Comparison of ENCODE assay signal across 16 cellular contexts in the genomic region with DNA sequence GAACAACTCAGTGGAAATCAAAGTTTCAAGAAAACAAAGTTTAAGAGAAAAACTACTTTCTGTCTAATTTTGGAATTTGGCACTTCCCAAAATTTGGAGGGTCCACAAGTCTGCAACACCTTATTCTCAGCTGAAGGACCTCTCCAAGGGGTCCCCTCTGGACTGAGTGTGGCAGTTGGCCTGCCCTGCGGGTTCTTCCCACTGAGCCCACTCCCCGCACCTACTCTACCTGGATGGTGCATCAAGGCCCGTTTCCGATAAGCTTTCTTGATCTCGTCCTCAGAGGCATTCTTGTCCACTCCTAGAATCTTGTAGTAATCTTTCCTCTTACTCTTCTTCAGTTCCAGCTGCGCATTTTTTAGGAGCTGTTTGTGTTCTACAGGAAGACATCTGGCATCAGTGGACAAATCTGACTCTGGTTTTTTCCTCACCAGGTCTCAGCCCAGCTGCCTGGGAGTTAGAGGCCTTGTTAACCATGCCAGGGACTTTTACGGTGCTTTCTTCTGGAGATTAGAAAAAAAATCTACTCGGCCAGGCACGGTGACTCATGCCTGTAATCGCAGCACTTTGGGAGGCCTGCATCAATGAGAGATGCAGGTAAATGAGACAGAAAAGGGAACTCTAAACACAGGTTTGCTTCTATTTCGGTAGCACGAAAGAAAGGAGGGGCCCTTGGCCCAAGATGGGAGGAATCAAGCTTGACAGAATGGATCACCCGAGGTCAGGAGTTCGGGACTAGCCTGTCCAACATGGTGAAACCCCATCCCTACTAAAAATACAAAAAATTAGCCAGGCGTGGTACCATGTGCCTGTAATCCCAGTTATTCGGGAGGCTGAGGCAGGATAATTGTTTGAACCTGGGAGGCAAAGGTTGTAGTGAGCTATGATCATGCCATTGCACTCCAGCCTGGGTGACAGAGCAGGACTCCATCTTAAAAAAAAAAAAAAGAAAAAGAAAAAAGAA. TPM values are rescaled to one million over a fixed set of nuclear protein-coding genes. Genes with fewer than 3 reads are reported as not detected.
A peak's percentile ranks its signal among the peaks of the same experiment; 100 is the strongest.
DNase-seq lines count a peak whose midpoint lies in the region; ATAC-seq, FAIRE-seq and TF ChIP-seq lines count a peak whose summit lies in the region.
"Had no signal": no experiment of that assay in that cellular context is flagged by ENCODE, and none has a peak within 500 bp of the region (broad histone marks: within the 10 kb centered on the region; RNA-seq: fewer than 3 reads in every experiment).

No MANE protein-coding gene starts in this region.

- intact Hi-C loops in dorsolateral prefrontal cortex (cut with DNase I) (no loop called here), right cardiac atrium (cut with DNase I) (no loop called here), Calu3 (cut with micrococcal nuclease; ENCODE audit: unreplicated experiment) (no loop called here)
- intact Hi-C loops in activated CD8-positive, alpha-beta T cell treated with anti-CD3 and anti-CD28 coated beads for 36 hours (cut with micrococcal nuclease): no loop called here

- ATAC-seq in right cardiac atrium: no peak
- no peak for ATAC-seq in activated CD8-positive, alpha-beta T cell treated with anti-CD3 and anti-CD28 coated beads for 36 hours
- ATAC-seq: left cardiac atrium, T-cell had no signal

- H3K4me3 ChIP-seq in dorsolateral prefrontal cortex: no peak overlapping the region
- no peak overlapping the region for H3K4me3 ChIP-seq in mesodermal cell (ENCODE audit: extremely low read depth, insufficient read depth, low read length, poor library complexity, severe bottlenecking)
- H3K4me3 ChIP-seq in right cardiac atrium (ENCODE audit: low read length): no peak overlapping the region
- H3K4me3 ChIP-seq: esophagus muscularis mucosa had no signal

- H3K27me3 Mint-ChIP-seq in IgD-negative memory B cell (no peaks in the 10 kb centered on the region), Calu3 (ENCODE audit: unreplicated experiment) (no peaks in the 10 kb centered on the region)
- H3K27me3 Mint-ChIP-seq in activated CD8-positive, alpha-beta T cell treated with anti-CD3 and anti-CD28 coated beads for 36 hours: no peaks in the 10 kb centered on the region
- H3K27me3 Mint-ChIP-seq: CD8-positive, alpha-beta memory T cell; T-cell had no signal

- CTCF ChIA-PET in Calu3 (lab: Charles Lee): interaction anchor here (0.6 to 1.3 kb wide), 3 partner anchors 35 to 564 kb away, joined by 3 read pairs; partner anchors contain the start of gene DNAJC7
- CTCF ChIA-PET in activated CD8-positive, alpha-beta T cell treated with anti-CD3 and anti-CD28 coated beads for 36 hours (lab: Charles Lee): interaction anchor here (1.1 to 2.6 kb wide), 2 partner anchors 20 to 23 kb away, joined by 3 to 8 read pairs; no protein-coding TSS in a partner anchor

- H3K9me3 ChIP-seq in mesodermal cell (ENCODE audit: control insufficient read depth, low read length) (no peaks in the 10 kb centered on the region), right cardiac atrium (ENCODE audit: control insufficient read depth, low read length) (no peaks in the 10 kb centered on the region)
- H3K9me3 ChIP-seq: esophagus muscularis mucosa had no signal

- peaks cover 93% of the 10 kb centered on the region for H3K36me3 ChIP-seq in mesodermal cell (ENCODE audit: control insufficient read depth, insufficient read depth, low read length)

- H3K4me1 ChIP-seq in mesodermal cell (ENCODE audit: control insufficient read depth, insufficient read depth, low read length, poor library complexity, severe bottlenecking): no peaks in the 10 kb centered on the region
- H3K4me1 ChIP-seq in right cardiac atrium (ENCODE audit: control insufficient read depth, insufficient read depth, low read length): no peaks in the 10 kb centered on the region
- H3K4me1 ChIP-seq: parathyroid adenoma had no signal

- H3K27ac ChIP-seq in dorsolateral prefrontal cortex: peak overlapping the region in 56 of 59 donors; percentile 4 to 100 (median 70)
- peak overlapping the region; percentile 30 for H3K27ac ChIP-seq in mesodermal cell (ENCODE audit: low read depth, low read length, severe bottlenecking)
- no peak overlapping the region for H3K27ac ChIP-seq in right cardiac atrium (ENCODE audit: low read length)
- H3K27ac ChIP-seq: KMS-11, parathyroid adenoma had no signal

- no peak for TF ChIP-seq POLR2A in H54 (IDR thresholded peaks at IDR 0.05; ENCODE audit: low read depth, low read length)

- TF ChIP-seq CTCF in dorsolateral prefrontal cortex (IDR thresholded peaks at IDR 0.05 in 54 of 56, conservative IDR thresholded peaks at IDR 0.05 in 2 of 56; ENCODE audit: low read depth in 1 of 56, partially characterized antibody in 56 of 56) (no peak), Calu3 (IDR thresholded peaks at IDR 0.05; ENCODE audit: unreplicated experiment) (no peak)
- TF ChIP-seq CTCF in activated CD8-positive, alpha-beta T cell treated with anti-CD3 and anti-CD28 coated beads for 36 hours (IDR thresholded peaks at IDR 0.05): no peak

- peaks cover 9% of the 10 kb centered on the region for H3K36me3 Mint-ChIP-seq in IgD-negative memory B cell
- peaks cover 97% of the 10 kb centered on the region for H3K36me3 Mint-ChIP-seq in Calu3 (ENCODE audit: insufficient read depth, unreplicated experiment)
- peaks cover 53% of the 10 kb centered on the region for H3K36me3 Mint-ChIP-seq in activated CD8-positive, alpha-beta T cell treated with anti-CD3 and anti-CD28 coated beads for 36 hours (ENCODE audit: low read depth)

- H3K4me1 Mint-ChIP-seq in IgD-negative memory B cell (peaks cover 6 to 9% (median 9%) of the 10 kb centered on the region in 3 donors), Calu3 (ENCODE audit: low read depth, unreplicated experiment) (peaks cover 12% of the 10 kb centered on the region)
- H3K4me1 Mint-ChIP-seq in activated CD8-positive, alpha-beta T cell treated with anti-CD3 and anti-CD28 coated beads for 36 hours (ENCODE audit: low read depth): peaks cover 3% of the 10 kb centered on the region

- H3K27ac Mint-ChIP-seq in IgD-negative memory B cell (peak overlapping the region; percentile 39 to 64 (median 64)), Calu3 (ENCODE audit: unreplicated experiment) (no peak overlapping the region)
- no peak overlapping the region for H3K27ac Mint-ChIP-seq in activated CD8-positive, alpha-beta T cell treated with anti-CD3 and anti-CD28 coated beads for 36 hours

- H3K27me3 ChIP-seq in dorsolateral prefrontal cortex (no peaks in the 10 kb centered on the region), right cardiac atrium (ENCODE audit: control insufficient read depth, insufficient read depth) (no peaks in the 10 kb centered on the region)
- H3K27me3 ChIP-seq: esophagus muscularis mucosa had no signal

- H3K4me3 Mint-ChIP-seq in IgD-negative memory B cell: no peak overlapping the region
- no peak overlapping the region for H3K4me3 Mint-ChIP-seq in Calu3 (ENCODE audit: low read depth, unreplicated experiment)
- no peak overlapping the region for H3K4me3 Mint-ChIP-seq in activated CD8-positive, alpha-beta T cell treated with anti-CD3 and anti-CD28 coated beads for 36 hours
- H3K4me3 Mint-ChIP-seq: T-cell had no signal

- DNase-seq in A172 (ENCODE audit: low spot score) (peak; percentile 71), dorsolateral prefrontal cortex (peak in 4 of 10 donors; percentile 16 to 41 (median 26)), H54 (ENCODE audit: insufficient read length, low spot score) (no peak), right cardiac atrium (no peak), Calu3 (no peak)
- DNase-seq in activated CD8-positive, alpha-beta T cell treated with anti-CD3 and anti-CD28 coated beads for 36 hours: no peak
- DNase-seq: CD8-positive, alpha-beta memory T cell; left cardiac atrium; NCI-H1105; T-cell; WERI-Rb-1 had no signal

- H3K9me3 Mint-ChIP-seq in IgD-negative memory B cell: no peaks in the 10 kb centered on the region
- H3K9me3 Mint-ChIP-seq in Calu3 (ENCODE audit: low read depth, unreplicated experiment): no peaks in the 10 kb centered on the region
- H3K9me3 Mint-ChIP-seq in activated CD8-positive, alpha-beta T cell treated with anti-CD3 and anti-CD28 coated beads for 36 hours: no peaks in the 10 kb centered on the region
- H3K9me3 Mint-ChIP-seq: CD8-positive, alpha-beta memory T cell; T-cell had no signal

- BruUV-seq in Calu3 (replicated peaks; lab: Mats Ljungman, UMichigan): no TSS peak

- POLR2A ChIA-PET in activated CD8-positive, alpha-beta T cell treated with anti-CD3 and anti-CD28 coated beads for 36 hours (lab: Charles Lee): interaction anchor here (2.0 kb wide), 1 partner anchor 15 kb away, joined by 6 read pairs; the partner anchor contains the start of gene CNP

- 95 to 99% methylated on average over 12 to 13 of the region's 16 CpGs for WGBS in mesodermal cell (ENCODE audit: insufficient coverage in 2 of 2), 2 experiments
- WGBS in right cardiac atrium: 92% methylated on average over 16 of the region's 16 CpGs

- no peak for FAIRE-seq in H54 (lab: Jason Lieb, UNC)

RNA-seq across cellular contexts. Expression of gene CNP, which starts 15.7 kb away (rescaled TPM):
- 110 and 127 TPM in 2 replicates for total RNA-seq in A172 (2014; rRNA removed; shearing (Covaris generic))
- polyA plus RNA-seq in IgD-negative memory B cell (53.0 TPM), right cardiac atrium (32.1 TPM)
- total RNA-seq in dorsolateral prefrontal cortex (1,000 to 10,000 TPM in 25 of 120 experiments, 100 to 1,000 TPM in 95; 166 to 3,303 (median 637) TPM), right cardiac atrium (10 to 100 TPM; 37.1 to 41.1 (median 39.2) TPM), Calu3 (2022) (144 and 156 TPM in 2 replicates)
- polyA plus RNA-seq in mesodermal cell (2013, experiment 1 of 2): 57.5 TPM
- 48.9 TPM for polyA plus RNA-seq in mesodermal cell (2013, experiment 2 of 2)
- total RNA-seq in activated CD8-positive, alpha-beta T cell treated with anti-CD3 and anti-CD28 coated beads for 36 hours: 10 to 100 TPM; 50.1 to 54.5 TPM

RNA-seq across cellular contexts. Expression of gene DNAJC7, which starts 34.9 kb away (rescaled TPM):
- 118 and 132 TPM in 2 replicates for total RNA-seq in A172 (2014; rRNA removed; shearing (Covaris generic))
- 82.3 TPM for polyA plus RNA-seq in IgD-negative memory B cell
- total RNA-seq in dorsolateral prefrontal cortex: 100 to 1,000 TPM in 114 of 120 experiments, 10 to 100 TPM in 6; 88.3 to 157 (median 125) TPM
- polyA plus RNA-seq in mesodermal cell (2013, experiment 1 of 2): 73.8 TPM
- polyA plus RNA-seq in mesodermal cell (2013, experiment 2 of 2): 81.4 TPM
- 10 to 100 TPM; 56.2 to 81.5 (median 65.3) TPM for total RNA-seq in right cardiac atrium
- 60.7 TPM for polyA plus RNA-seq in right cardiac atrium
- 184 and 193 TPM in 2 replicates for total RNA-seq in Calu3 (2022)
- 10 to 100 TPM; 86.7 to 90.3 TPM for total RNA-seq in activated CD8-positive, alpha-beta T cell treated with anti-CD3 and anti-CD28 coated beads for 36 hours

RNA-seq across cellular contexts. Expression of gene NKIRAS2, which starts 37.6 kb away (rescaled TPM):
- total RNA-seq in A172 (2014; rRNA removed; shearing (Covaris generic)): 48.6 and 51.8 TPM in 2 replicates
- 30.7 TPM for polyA plus RNA-seq in IgD-negative memory B cell
- total RNA-seq in dorsolateral prefrontal cortex: 10 to 100 TPM in 106 of 120 experiments, 1 to 10 TPM in 14; 8.1 to 21.5 (median 12.5) TPM
- polyA plus RNA-seq in mesodermal cell (2013, experiment 1 of 2): 53.9 TPM
- polyA plus RNA-seq in mesodermal cell (2013, experiment 2 of 2): 46.3 TPM
- total RNA-seq in right cardiac atrium: 10 to 100 TPM; 39.1 to 47.9 (median 40.4) TPM
- 53.9 TPM for polyA plus RNA-seq in right cardiac atrium
- total RNA-seq in Calu3 (2022): 55.7 and 58.4 TPM in 2 replicates
- total RNA-seq in activated CD8-positive, alpha-beta T cell treated with anti-CD3 and anti-CD28 coated beads for 36 hours: 10 to 100 TPM; 13.8 to 15.0 TPM

RNA-seq across cellular contexts. Expression of gene ODAD4, which starts 51.9 kb away (rescaled TPM):
- total RNA-seq in A172 (2014; rRNA removed; shearing (Covaris generic)): 1.8 and 2.2 TPM in 2 replicates
- polyA plus RNA-seq in IgD-negative memory B cell (0.10 TPM), right cardiac atrium (0.72 TPM)
- total RNA-seq in dorsolateral prefrontal cortex (10 to 100 TPM in 1 of 120 experiments, 1 to 10 TPM in 119; 1.9 to 10.7 (median 5.1) TPM), right cardiac atrium (1 to 10 TPM in 2 of 4 donors, under 1 TPM in 2; 0.71 to 2.0 (median 1.2) TPM), Calu3 (2022) (0.73 and 2.7 TPM in 2 replicates)
- 2.9 TPM for polyA plus RNA-seq in mesodermal cell (2013, experiment 1 of 2)
- polyA plus RNA-seq in mesodermal cell (2013, experiment 2 of 2): 2.3 TPM
- total RNA-seq in activated CD8-positive, alpha-beta T cell treated with anti-CD3 and anti-CD28 coated beads for 36 hours: 1 to 10 TPM in 1 of 2 experiments, under 1 TPM in 1; 0.81 to 1.4 TPM

Comparison
In these comparisons a context has a peak if more than half of its experiments do, and no peak if none do; other contexts are left out.
1. H3K27ac Mint-ChIP-seq: peak in IgD-negative memory B cell (3 of 3); none in Calu3 (single experiment) and activated CD8-positive, alpha-beta T cell treated with anti-CD3 and anti-CD28 coated beads for 36 hours (single experiment).